Comparison of ENCODE assay signal across 2 cellular contexts in genomic region chr6:124967444-124967843, GRCh38.
A peak's percentile ranks its signal among the peaks of the same experiment; 100 is the strongest.
TF ChIP-seq lines count a peak whose summit lies in the region.

No MANE protein-coding gene starts in this region.

TF ChIP-seq in IMR-90, 13 proteins besides CTCF, POLR2A, EP300 and RAD21:
- peak; percentile 60 for TF ChIP-seq FOS (IDR thresholded peaks at IDR 0.05; ENCODE audit: low read depth, low read length)
- TF ChIP-seq MAZ (IDR thresholded peaks at IDR 0.05; ENCODE audit: borderline replicate concordance, low read depth, low read length): no peak

TF ChIP-seq in endothelial cell of umbilical vein, 7 proteins besides CTCF, POLR2A, EP300 and RAD21:
- no peak for TF ChIP-seq MYC (IDR thresholded peaks at IDR 0.05; ENCODE audit: low read depth, low read length)
- TF ChIP-seq JUN (IDR thresholded peaks at IDR 0.05; ENCODE audit: borderline replicate concordance, insufficient read depth, insufficient read length, low read depth): peak; percentile 28
- peak; percentile 65 for TF ChIP-seq FOS (IDR thresholded peaks at IDR 0.05; ENCODE audit: borderline replicate concordance, insufficient read depth, low read length)
